In genomic region chrX:141220342-141221008, GRCh38 we compare ENCODE assay signal across 15 cellular contexts. TPM values are rescaled to one million over a fixed set of nuclear protein-coding genes. Genes with fewer than 3 reads are reported as not detected.
DNase-seq lines count a peak whose midpoint lies in the region; ATAC-seq and TF ChIP-seq lines count a peak whose summit lies in the region.
"Had no signal": no experiment of that assay in that cellular context is flagged by ENCODE, and none has a peak within 500 bp of the region (broad histone marks: within the 10 kb centered on the region; RNA-seq: fewer than 3 reads in every experiment).

No MANE protein-coding gene starts in this region.

- H3K18ac ChIP-seq in mesendoderm (ENCODE audit: low read length): no peak overlapping the region

- H4K5ac ChIP-seq in mesendoderm (ENCODE audit: low read length): no peak overlapping the region

- CTCF ChIA-PET in BJ (lab: Yijun Ruan, JAX): interaction anchor here (1.5 kb wide), 1 partner anchor 57 kb away, joined by 3 read pairs; no protein-coding TSS in a partner anchor

- H3K36me3 ChIP-seq in BJ (ENCODE audit: control insufficient read depth, insufficient read depth, low read length): no peaks in the 10 kb centered on the region
- no peaks in the 10 kb centered on the region for H3K36me3 ChIP-seq in mesendoderm (ENCODE audit: control insufficient read depth, insufficient read depth, low read length)
- H3K36me3 ChIP-seq: gastroesophageal sphincter had no signal

- H3K56ac ChIP-seq in mesendoderm (ENCODE audit: low read length): no peak overlapping the region

- no CpG with 5 or more reads among the region's 3 CpGs for WGBS in mesendoderm (ENCODE audit: extremely low coverage, insufficient coverage, low lambda C conversion rate)

- H3K4me3 ChIP-seq in BJ (ENCODE audit: low read depth, low read length): no peak overlapping the region
- no peak overlapping the region for H3K4me3 ChIP-seq in choroid plexus epithelial cell (ENCODE audit: low read depth, low read length)
- H3K4me3 ChIP-seq in mesendoderm (ENCODE audit: low read length): no peak overlapping the region
- H3K4me3 ChIP-seq: gastroesophageal sphincter had no signal

- POLR2A ChIA-PET in BJ (lab: Charles Lee): no interaction called here

- H2BK120ac ChIP-seq in mesendoderm (ENCODE audit: low read depth, low read length): no peak overlapping the region

- no peak overlapping the region for H3K4me2 ChIP-seq in mesendoderm (ENCODE audit: low read length)
- H3K4me2 ChIP-seq: KMS-11 had no signal

- no peaks in the 10 kb centered on the region for H3K79me1 ChIP-seq in mesendoderm (ENCODE audit: low read length)

- H2AK5ac ChIP-seq in mesendoderm (ENCODE audit: low read length): no peak overlapping the region

- no peak overlapping the region for H2BK5ac ChIP-seq in mesendoderm (ENCODE audit: low read length)

- no peak overlapping the region for H2BK15ac ChIP-seq in mesendoderm (replicated peaks; ENCODE audit: low read depth)

- H3K9ac ChIP-seq in mesendoderm (ENCODE audit: low read length): no peak overlapping the region
- H3K9ac ChIP-seq: KMS-11 had no signal

- H3K79me2 ChIP-seq in mesendoderm (ENCODE audit: control insufficient read depth, insufficient read depth, low read length): no peaks in the 10 kb centered on the region

- H3K23ac ChIP-seq in mesendoderm (ENCODE audit: low read length): no peak overlapping the region

- TF ChIP-seq CTCF in BJ (IDR thresholded peaks at IDR 0.05; ENCODE audit: insufficient read depth, low read depth, low read length) (no peak), choroid plexus epithelial cell (conservative IDR thresholded peaks at IDR 0.05; ENCODE audit: low read depth, low read length) (no peak)

- H3K27ac ChIP-seq in mesendoderm (ENCODE audit: low read depth, low read length): no peak overlapping the region
- H3K27ac ChIP-seq: gastroesophageal sphincter, KMS-11 had no signal

- no peak overlapping the region for H3K4ac ChIP-seq in mesendoderm (ENCODE audit: low read depth, low read length)

- peak; percentile 1 for DNase-seq in BJ (ENCODE audit: low read depth)
- peak; percentile 66 for DNase-seq in NCI-H226
- DNase-seq in choroid plexus epithelial cell (ENCODE audit: low read depth): peak; percentile 69
- DNase-seq in mesendoderm: peak; percentile 42
- no peak for DNase-seq in stimulated activated naive CD8-positive, alpha-beta T cell treated with anti-CD3 and anti-CD28 coated beads, Interleukin-15, Interleukin-2, amounts not matched to agents 100 U/mL and 50 U/mL, for 24 hours
- no peak for DNase-seq in germinal center (ENCODE audit: low spot score)
- no peak for DNase-seq in OCI-M1 (lab: John Stamatoyannopoulos, UW)
- DNase-seq: activated CD8-positive, alpha-beta memory T cell treated with anti-CD3 and anti-CD28 coated beads, Interleukin-2, amount 10 ng/mL, durations not matched to agents 7 days and 5 days; CD4-positive, alpha-beta T cell; NCI-H446 treated with DMSO at 0.1 percent for 48 hours; stimulated activated naive B cell treated with anti-CD40 and anti-IgM and Interleukin-4, amounts not matched to agents 10 μg/mL and 1 μg/mL and 100 μg/mL, for 72 hours had no signal

- H3K27me3 ChIP-seq in BJ (ENCODE audit: control insufficient read depth, insufficient read depth, low read length) (no peaks in the 10 kb centered on the region), mesendoderm (ENCODE audit: insufficient read depth, low read length, poor library complexity) (no peaks in the 10 kb centered on the region)
- H3K27me3 ChIP-seq: gastroesophageal sphincter had no signal

- H3K4me1 ChIP-seq in mesendoderm (ENCODE audit: control insufficient read depth, low read depth, low read length): no peaks in the 10 kb centered on the region
- H3K4me1 ChIP-seq: gastroesophageal sphincter had no signal

- H4K8ac ChIP-seq in mesendoderm (ENCODE audit: low read depth, low read length): no peak overlapping the region

- no peak for ATAC-seq in stimulated activated naive CD8-positive, alpha-beta T cell treated with anti-CD3 and anti-CD28 coated beads, Interleukin-15, Interleukin-2, amounts not matched to agents 100 U/mL and 50 U/mL, for 24 hours
- ATAC-seq in HG03045 (IDR thresholded peaks at IDR 0.05; ENCODE audit: unreplicated experiment): no peak
- ATAC-seq: activated CD8-positive, alpha-beta memory T cell treated with anti-CD3 and anti-CD28 coated beads, Interleukin-2, amount 10 ng/mL, durations not matched to agents 7 days and 5 days; gastroesophageal sphincter; stimulated activated naive B cell treated with anti-CD40 and anti-IgM and Interleukin-4, amounts not matched to agents 10 μg/mL and 1 μg/mL and 100 μg/mL, for 72 hours had no signal

RNA-seq across cellular contexts. Expression of gene SPANXC, which starts 21.8 kb away (rescaled TPM):
- polyA plus RNA-seq in BJ (2011; rRNA removed): not detected in 2 replicates
- not detected in 2 replicates for polyA minus RNA-seq in BJ (2011; rRNA and poly(A)+ RNA removed)
- polyA plus RNA-seq in mesendoderm (2013, experiment 1 of 2): not detected
- not detected for polyA plus RNA-seq in mesendoderm (2013, experiment 2 of 2)
- polyA plus RNA-seq: adipose tissue had no signal

RNA-seq across cellular contexts. Expression of gene LDOC1, which starts 43.5 kb away (rescaled TPM):
- 5.8 and 9.0 TPM in 2 replicates for polyA plus RNA-seq in BJ (2011; rRNA removed)
- polyA minus RNA-seq in BJ (2011; rRNA and poly(A)+ RNA removed): 7.5 and 11.3 TPM in 2 replicates
- polyA plus RNA-seq in mesendoderm (2013, experiment 1 of 2): 53.0 TPM
- polyA plus RNA-seq in mesendoderm (2013, experiment 2 of 2): 54.7 TPM

Comparison
In these comparisons a context has a peak if more than half of its experiments do, and no peak if none do; other contexts are left out.
1. DNase-seq: peak in BJ (single experiment), NCI-H226 (single experiment), choroid plexus epithelial cell (single experiment) and mesendoderm (single experiment); none in stimulated activated naive CD8-positive, alpha-beta T cell treated with anti-CD3 and anti-CD28 coated beads, Interleukin-15, Interleukin-2, amounts not matched to agents 100 U/mL and 50 U/mL, for 24 hours (single experiment), germinal center (single experiment) and OCI-M1 (single experiment).